Comparison of ENCODE assay signal across 7 cellular contexts in the genomic region with DNA sequence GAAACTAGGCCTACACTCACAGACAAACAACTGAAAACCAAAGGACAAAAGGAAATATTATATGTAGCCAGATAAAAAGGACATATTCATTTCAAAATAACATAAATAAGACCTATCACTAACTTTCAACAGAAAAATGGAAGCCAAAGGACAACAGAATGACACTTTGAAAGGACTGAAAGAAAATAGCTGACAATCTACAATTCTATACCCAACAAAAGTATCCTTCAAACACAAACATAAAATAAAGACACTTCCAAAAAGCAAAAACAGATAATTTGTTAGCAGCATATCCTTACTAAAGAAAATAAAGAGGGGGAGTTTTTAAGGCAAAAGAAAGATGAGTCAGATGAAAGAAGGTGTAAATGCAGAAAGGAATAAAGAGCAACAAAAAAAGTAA.
"Had no signal": no experiment of that assay in that cellular context is flagged by ENCODE, and none has a peak within 500 bp of the region (broad histone marks: within the 10 kb centered on the region; RNA-seq: fewer than 3 reads in every experiment).

No MANE protein-coding gene starts in this region.

- H3K27me3 Mint-ChIP-seq: IgD-negative memory B cell had no signal

- DNase-seq: IMR-90, KBM-7, KG1 had no signal

- H3K4me1 Mint-ChIP-seq: IgD-negative memory B cell had no signal

- H3K9ac ChIP-seq: KMS-11 had no signal

- H3K4me3 Mint-ChIP-seq: IgD-negative memory B cell had no signal

- H3K4me2 ChIP-seq: KMS-11 had no signal

- H3K27ac Mint-ChIP-seq: IgD-negative memory B cell had no signal

- FAIRE-seq: HTR-8/SVneo had no signal

- H3K27ac ChIP-seq: HL-60, KMS-11 had no signal
